Comparison of ENCODE assay signal across 15 cellular contexts in the genomic region with DNA sequence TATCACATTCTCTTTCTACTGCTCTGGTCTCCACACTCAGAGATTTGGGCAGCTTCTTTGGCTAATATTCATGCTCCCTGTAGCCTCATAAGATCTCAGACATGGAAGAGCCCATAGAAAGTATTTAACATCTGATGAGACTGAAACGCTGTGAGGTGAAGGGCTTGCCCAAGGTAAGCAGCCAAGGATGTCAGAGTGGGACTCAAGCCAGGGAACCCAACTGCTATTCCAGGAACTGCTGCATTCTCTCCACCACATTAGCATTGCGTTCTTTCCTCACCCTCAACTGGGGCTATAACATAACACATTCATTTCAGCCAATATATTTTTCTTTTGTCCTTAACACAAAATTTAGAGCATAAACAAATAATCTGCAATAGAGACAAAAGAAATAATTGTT. TPM values are rescaled to one million over a fixed set of nuclear protein-coding genes. Genes with fewer than 3 reads are reported as not detected.
DNase-seq lines count a peak whose midpoint lies in the region; ATAC-seq and TF ChIP-seq lines count a peak whose summit lies in the region.
"Had no signal": no experiment of that assay in that cellular context is flagged by ENCODE, and none has a peak within 500 bp of the region (broad histone marks: within the 10 kb centered on the region; RNA-seq: fewer than 3 reads in every experiment).

No MANE protein-coding gene starts in this region.

- no peak overlapping the region for H3K18ac ChIP-seq in neuronal stem cell (ENCODE audit: low read length)

- no peak overlapping the region for H3K4me2 ChIP-seq in neuronal stem cell (ENCODE audit: insufficient read depth, low read length, poor library complexity, severe bottlenecking)

- WGBS in testis, 2 donors, result 78 to 85% methylated on average over 2 of the region's 2 CpGs
- no CpG with 5 or more reads among the region's 2 CpGs for WGBS in neuronal stem cell (ENCODE audit: extremely low coverage in 2 of 2, insufficient read length in 2 of 2, insufficient replicate concordance in 1 of 2), 2 donors

- H2BK5ac ChIP-seq in neuronal stem cell (ENCODE audit: low read length), result no peak overlapping the region

- no peak overlapping the region for H2BK120ac ChIP-seq in neuronal stem cell (ENCODE audit: low read depth, low read length)

- H3K27me3 ChIP-seq in lower lobe of right lung (ENCODE audit: low read depth), result no peaks in the 10 kb centered on the region
- H3K27me3 ChIP-seq in subcutaneous abdominal adipose tissue (ENCODE audit: control insufficient read depth in 5 of 5, insufficient read depth in 4 of 5, low read length in 5 of 5), result no peaks in the 10 kb centered on the region
- no peaks in the 10 kb centered on the region for H3K27me3 ChIP-seq in testis
- H3K27me3 ChIP-seq in neuronal stem cell (ENCODE audit: control insufficient read depth in 3 of 3, insufficient read depth in 3 of 3, low read depth in 1 of 3, low read length in 3 of 3), result peaks cover 4 to 36% (median 20%) of the 10 kb centered on the region in 3 experiments
- H3K27me3 ChIP-seq: ovary had no signal

- H3K9me3 ChIP-seq in lower lobe of right lung (no peaks in the 10 kb centered on the region), subcutaneous abdominal adipose tissue (ENCODE audit: control insufficient read depth in 5 of 5, low read length in 5 of 5) (no peaks in the 10 kb centered on the region), testis (no peaks in the 10 kb centered on the region), neuronal stem cell (replicated peaks in 1 of 2; ENCODE audit: control insufficient read depth in 2 of 2, insufficient read depth in 1 of 2, low read depth in 1 of 2, low read length in 2 of 2) (peaks cover 0 to 4% of the 10 kb centered on the region in 2 donors)
- H3K9me3 ChIP-seq: ovary had no signal

- H3K9ac ChIP-seq in subcutaneous abdominal adipose tissue (ENCODE audit: low read length in 5 of 5), result peak overlapping the region in 3 of 5 donors; percentile 2 to 66 (median 63)
- no peak overlapping the region for H3K9ac ChIP-seq in neuronal stem cell (ENCODE audit: low read depth, low read length, poor library complexity)

- H2BK15ac ChIP-seq in neuronal stem cell (ENCODE audit: low read length), result no peak overlapping the region

- H3K4me1 Mint-ChIP-seq in activated CD8-positive, alpha-beta memory T cell treated with anti-CD3 and anti-CD28 coated beads, Interleukin-2, amount 10 ng/mL, durations not matched to agents 7 days and 5 days, result peaks cover 79% of the 10 kb centered on the region
- peaks cover 42% of the 10 kb centered on the region for H3K4me1 Mint-ChIP-seq in activated T-helper 17 cell treated with anti-CD3 and anti-CD28 coated beads, Interleukin-2, amount 50 U/mL, for 72 hours

- no peak overlapping the region for H2BK12ac ChIP-seq in neuronal stem cell (ENCODE audit: low read length)

- H3K79me1 ChIP-seq in neuronal stem cell (ENCODE audit: low read depth, low read length), result peaks cover 4% of the 10 kb centered on the region

- no peak overlapping the region for H4K8ac ChIP-seq in neuronal stem cell (ENCODE audit: low read depth, low read length)

- H3K4me3 Mint-ChIP-seq in activated CD8-positive, alpha-beta memory T cell treated with anti-CD3 and anti-CD28 coated beads, Interleukin-2, amount 10 ng/mL, durations not matched to agents 7 days and 5 days, result peak overlapping the region; percentile 70
- peak overlapping the region; percentile 88 for H3K4me3 Mint-ChIP-seq in activated T-helper 17 cell treated with anti-CD3 and anti-CD28 coated beads, Interleukin-2, amount 50 U/mL, for 72 hours

- H3K4me1 ChIP-seq in lower lobe of right lung (peaks cover 71% of the 10 kb centered on the region), subcutaneous abdominal adipose tissue (ENCODE audit: control insufficient read depth in 5 of 5, insufficient read depth in 5 of 5, low read length in 5 of 5) (peaks cover 11 to 95% (median 87%) of the 10 kb centered on the region in 5 donors), testis (peaks cover 6% of the 10 kb centered on the region), neuronal stem cell (ENCODE audit: control insufficient read depth in 2 of 2, insufficient read depth in 1 of 2, low read depth in 1 of 2, low read length in 2 of 2) (peaks cover 4 to 6% of the 10 kb centered on the region in 2 donors)

- no peaks in the 10 kb centered on the region for H3K9me3 Mint-ChIP-seq in activated CD8-positive, alpha-beta memory T cell treated with anti-CD3 and anti-CD28 coated beads, Interleukin-2, amount 10 ng/mL, durations not matched to agents 7 days and 5 days (ENCODE audit: low read depth)
- H3K9me3 Mint-ChIP-seq in activated T-helper 17 cell treated with anti-CD3 and anti-CD28 coated beads, Interleukin-2, amount 50 U/mL, for 72 hours, result no peaks in the 10 kb centered on the region

- no peak for TF ChIP-seq POLR2A in testis (IDR thresholded peaks at IDR 0.05)

- no peak overlapping the region for H3K23ac ChIP-seq in neuronal stem cell (ENCODE audit: low read depth, low read length, poor library complexity)

- H3K36me3 ChIP-seq in lower lobe of right lung, result peaks cover 4% of the 10 kb centered on the region
- H3K36me3 ChIP-seq in subcutaneous abdominal adipose tissue (ENCODE audit: control insufficient read depth in 5 of 5, insufficient read depth in 5 of 5, low read length in 5 of 5), result peaks cover 0 to 6% (median 0%) of the 10 kb centered on the region in 5 donors
- no peaks in the 10 kb centered on the region for H3K36me3 ChIP-seq in testis (ENCODE audit: low read depth, missing control alignments)
- H3K36me3 ChIP-seq in neuronal stem cell (replicated peaks in 1 of 2; ENCODE audit: control insufficient read depth in 2 of 2, insufficient read depth in 2 of 2, low read length in 2 of 2), result no peaks in the 10 kb centered on the region
- H3K36me3 ChIP-seq: ovary had no signal

- H3K36me3 Mint-ChIP-seq in activated CD8-positive, alpha-beta memory T cell treated with anti-CD3 and anti-CD28 coated beads, Interleukin-2, amount 10 ng/mL, durations not matched to agents 7 days and 5 days, result peaks cover 2% of the 10 kb centered on the region
- no peaks in the 10 kb centered on the region for H3K36me3 Mint-ChIP-seq in activated T-helper 17 cell treated with anti-CD3 and anti-CD28 coated beads, Interleukin-2, amount 50 U/mL, for 72 hours (ENCODE audit: low read depth)

- no peak overlapping the region for H4K91ac ChIP-seq in neuronal stem cell (ENCODE audit: low read depth, low read length, poor library complexity)

- no peak overlapping the region for H2AK5ac ChIP-seq in neuronal stem cell (ENCODE audit: low read depth, low read length)

- no peak overlapping the region for H2AFZ ChIP-seq in neuronal stem cell (ENCODE audit: low read length)

- H3K14ac ChIP-seq in neuronal stem cell (ENCODE audit: low read length), result no peak overlapping the region

- H3K4me3 ChIP-seq in lower lobe of right lung (peak overlapping the region; percentile 71), subcutaneous abdominal adipose tissue (ENCODE audit: low read depth in 1 of 5, low read length in 5 of 5) (peak overlapping the region; percentile 75 to 97 (median 92)), testis (no peak overlapping the region), neuronal stem cell (ENCODE audit: low read length in 2 of 2) (no peak overlapping the region)
- H3K4me3 ChIP-seq: ovary had no signal

- H3K4ac ChIP-seq in neuronal stem cell (ENCODE audit: low read length), result no peak overlapping the region

- no peak overlapping the region for H3K27ac Mint-ChIP-seq in activated CD8-positive, alpha-beta memory T cell treated with anti-CD3 and anti-CD28 coated beads, Interleukin-2, amount 10 ng/mL, durations not matched to agents 7 days and 5 days
- no peak overlapping the region for H3K27ac Mint-ChIP-seq in activated T-helper 17 cell treated with anti-CD3 and anti-CD28 coated beads, Interleukin-2, amount 50 U/mL, for 72 hours

- no peak for ATAC-seq in activated CD8-positive, alpha-beta memory T cell treated with anti-CD3 and anti-CD28 coated beads, Interleukin-2, amount 10 ng/mL, durations not matched to agents 7 days and 5 days
- no peak for ATAC-seq in activated T-helper 17 cell treated with anti-CD3 and anti-CD28 coated beads, Interleukin-2, amount 50 U/mL, for 72 hours (replicated peaks)
- no peak for ATAC-seq in lower lobe of right lung

- DNase-seq in activated CD8-positive, alpha-beta memory T cell treated with anti-CD3 and anti-CD28 coated beads, Interleukin-2, amount 10 ng/mL, durations not matched to agents 7 days and 5 days, result no peak
- DNase-seq in activated CD8-positive, alpha-beta memory T cell treated with anti-CD3 and anti-CD28 coated beads, Interleukin-2, amount 50 U/mL, for 4 hours, result no peak
- DNase-seq in lower lobe of right lung, result no peak
- no peak for DNase-seq in SHP77 treated with DMSO at 0.1 percent for 48 hours (lab: John Stamatoyannopoulos, UW)
- no peak for DNase-seq in testis
- DNase-seq in neuronal stem cell (ENCODE audit: low spot score), result no peak
- DNase-seq: activated CD4-positive, alpha-beta T cell treated with anti-CD3 and anti-CD28 coated beads for 4 hours; activated gamma-delta T cell treated with Interleukin-2 at 50 U/mL for 16 hours; DMS53; kidney; NCI-H1092 treated with DMSO at 0.1 percent for 48 hours; NCI-H510A; ovary had no signal

- H3K27ac ChIP-seq in lower lobe of right lung (peak overlapping the region; percentile 94), subcutaneous abdominal adipose tissue (ENCODE audit: low read depth, low read length) (no peak overlapping the region), testis (no peak overlapping the region), neuronal stem cell (replicated peaks; ENCODE audit: low read length) (no peak overlapping the region)
- H3K27ac ChIP-seq: ovary had no signal

- intact Hi-C loops in lower lobe of right lung (cut with DNase I), result no loop called here
- intact Hi-C loops in testis (cut with DNase I; ENCODE audit: low total_unique reads), result no loop called here

- TF ChIP-seq CTCF in lower lobe of right lung (IDR thresholded peaks at IDR 0.05) (no peak), testis (IDR thresholded peaks at IDR 0.05) (no peak)

- H3K27me3 Mint-ChIP-seq in activated CD8-positive, alpha-beta memory T cell treated with anti-CD3 and anti-CD28 coated beads, Interleukin-2, amount 10 ng/mL, durations not matched to agents 7 days and 5 days, result peaks cover 16% of the 10 kb centered on the region
- H3K27me3 Mint-ChIP-seq in activated T-helper 17 cell treated with anti-CD3 and anti-CD28 coated beads, Interleukin-2, amount 50 U/mL, for 72 hours, result peaks cover 4% of the 10 kb centered on the region

- CTCF ChIA-PET in activated CD8-positive, alpha-beta memory T cell treated with anti-CD3 and anti-CD28 coated beads, Interleukin-2, amount 10 ng/mL, durations not matched to agents 7 days and 5 days (lab: Charles Lee), result interaction anchor here (1.0 to 2.9 kb wide), 5 partner anchors 10 to 205 kb away, joined by 3 to 9 read pairs (median 3); no protein-coding TSS in a partner anchor

RNA-seq across cellular contexts. Expression of a gene that starts 3.8 kb away (rescaled TPM):
- 1 to 10 TPM; 1.7 to 4.4 TPM for total RNA-seq in activated CD8-positive, alpha-beta memory T cell treated with anti-CD3 and anti-CD28 coated beads, Interleukin-2, amount 10 ng/mL, durations not matched to agents 7 days and 5 days
- 1 to 10 TPM in 1 of 2 donors, under 1 TPM in 1; 0.74 to 1.1 TPM for total RNA-seq in activated T-helper 17 cell treated with anti-CD3 and anti-CD28 coated beads, Interleukin-2, amount 50 U/mL, for 72 hours
- total RNA-seq in lower lobe of right lung, result 26.4 TPM
- total RNA-seq in testis, result under 1 TPM; 0.79 to 0.93 TPM
- polyA plus RNA-seq in testis (ENCODE audit: insufficient read depth, low read depth, low replicate concordance), result 0.76 TPM
- polyA plus RNA-seq in neuronal stem cell (2013, experiment 1 of 2), result 0.40 TPM
- polyA plus RNA-seq in neuronal stem cell (2013, experiment 2 of 2), result 0.40 TPM

Comparison
In these comparisons a context has a peak if more than half of its experiments do, and no peak if none do; other contexts are left out.
1. H3K4me3 ChIP-seq: peak in lower lobe of right lung (single experiment) and subcutaneous abdominal adipose tissue (5 of 5); none in testis (0 of 2) and neuronal stem cell (0 of 2).